ENCODE assay signal across 8 cellular contexts in the genomic region with DNA sequence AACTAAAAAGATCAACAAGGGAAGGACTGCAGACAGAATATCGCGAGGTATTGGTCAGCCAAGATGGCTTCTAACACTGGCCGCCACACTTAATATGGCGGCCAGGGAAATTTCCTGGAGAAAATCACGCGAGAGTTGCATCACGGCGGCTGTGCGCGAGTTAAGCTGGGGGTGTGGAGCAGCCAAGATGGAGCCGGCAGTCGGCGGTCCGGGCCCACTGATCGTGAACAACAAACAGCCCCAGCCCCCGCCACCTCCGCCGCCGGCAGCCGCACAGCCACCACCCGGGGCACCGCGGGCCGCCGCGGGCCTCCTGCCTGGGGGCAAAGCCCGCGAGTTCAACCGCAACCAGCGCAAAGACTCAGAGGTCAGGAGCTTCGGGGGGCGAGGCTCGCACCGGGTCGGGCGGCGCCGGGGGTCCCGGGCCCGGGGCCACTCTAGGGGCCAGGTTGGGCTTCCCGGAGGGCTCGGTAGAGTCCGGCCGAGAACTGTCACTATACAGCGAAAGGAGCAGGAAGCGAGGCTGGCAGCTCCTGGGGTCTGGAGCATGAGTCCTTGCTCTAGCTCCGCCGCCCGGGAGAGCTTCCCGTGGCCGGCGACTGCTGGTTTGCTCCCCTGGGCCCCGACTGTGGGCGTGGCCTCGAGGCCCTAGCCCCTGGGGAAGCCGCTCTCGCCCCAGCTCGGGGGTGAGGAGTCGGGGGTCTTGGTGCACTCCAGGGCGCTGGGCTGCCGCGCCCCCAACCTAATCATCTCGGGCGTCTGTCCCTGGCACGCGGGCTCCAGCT. TPM values are rescaled to one million over a fixed set of nuclear protein-coding genes. Genes with fewer than 3 reads are reported as not detected.
DNase-seq lines count a peak whose midpoint lies in the region; ATAC-seq and TF ChIP-seq lines count a peak whose summit lies in the region.

A gene with protein sequence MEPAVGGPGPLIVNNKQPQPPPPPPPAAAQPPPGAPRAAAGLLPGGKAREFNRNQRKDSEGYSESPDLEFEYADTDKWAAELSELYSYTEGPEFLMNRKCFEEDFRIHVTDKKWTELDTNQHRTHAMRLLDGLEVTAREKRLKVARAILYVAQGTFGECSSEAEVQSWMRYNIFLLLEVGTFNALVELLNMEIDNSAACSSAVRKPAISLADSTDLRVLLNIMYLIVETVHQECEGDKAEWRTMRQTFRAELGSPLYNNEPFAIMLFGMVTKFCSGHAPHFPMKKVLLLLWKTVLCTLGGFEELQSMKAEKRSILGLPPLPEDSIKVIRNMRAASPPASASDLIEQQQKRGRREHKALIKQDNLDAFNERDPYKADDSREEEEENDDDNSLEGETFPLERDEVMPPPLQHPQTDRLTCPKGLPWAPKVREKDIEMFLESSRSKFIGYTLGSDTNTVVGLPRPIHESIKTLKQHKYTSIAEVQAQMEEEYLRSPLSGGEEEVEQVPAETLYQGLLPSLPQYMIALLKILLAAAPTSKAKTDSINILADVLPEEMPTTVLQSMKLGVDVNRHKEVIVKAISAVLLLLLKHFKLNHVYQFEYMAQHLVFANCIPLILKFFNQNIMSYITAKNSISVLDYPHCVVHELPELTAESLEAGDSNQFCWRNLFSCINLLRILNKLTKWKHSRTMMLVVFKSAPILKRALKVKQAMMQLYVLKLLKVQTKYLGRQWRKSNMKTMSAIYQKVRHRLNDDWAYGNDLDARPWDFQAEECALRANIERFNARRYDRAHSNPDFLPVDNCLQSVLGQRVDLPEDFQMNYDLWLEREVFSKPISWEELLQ (plus strand): TSS at position 174 of the 785 bp plus-strand sequence. CDS start 14 bp downstream, at position 188.

- peaks cover 2% of the 10 kb centered on the region for H3K9me3 Mint-ChIP-seq in activated naive CD8-positive, alpha-beta T cell treated with anti-CD3 and anti-CD28 coated beads, Interleukin-2, amount 10 ng/mL, durations not matched to agents 7 days and 5 days

- no peaks in the 10 kb centered on the region for H3K27me3 ChIP-seq in SU-DHL-6 (ENCODE audit: low read length)
- no peaks in the 10 kb centered on the region for H3K27me3 ChIP-seq in parathyroid adenoma (ENCODE audit: control insufficient read depth, insufficient read depth, low read length)
- no peaks in the 10 kb centered on the region for H3K27me3 ChIP-seq in tibial nerve

- intact Hi-C loops in Right ventricle myocardium superior (cut with DNase I) = no loop called here

- peaks cover 5% of the 10 kb centered on the region for H3K36me3 Mint-ChIP-seq in activated naive CD8-positive, alpha-beta T cell treated with anti-CD3 and anti-CD28 coated beads, Interleukin-2, amount 10 ng/mL, durations not matched to agents 7 days and 5 days

- H3K4me1 Mint-ChIP-seq in activated naive CD8-positive, alpha-beta T cell treated with anti-CD3 and anti-CD28 coated beads, Interleukin-2, amount 10 ng/mL, durations not matched to agents 7 days and 5 days = peaks cover 39% of the 10 kb centered on the region

- peak within 1 kb of the TSS; percentile 67 for H2AFZ ChIP-seq in SU-DHL-6 (ENCODE audit: low read depth, low read length, severe bottlenecking)
- peak within 1 kb of the TSS; percentile 90 for H2AFZ ChIP-seq in parathyroid adenoma

- 0 to 1% methylated on average over 36 to 39 of the region's 66 CpGs for WGBS in tibial nerve, 2 donors

- H3K79me2 ChIP-seq in SU-DHL-6 (ENCODE audit: insufficient read depth, low read length) = peaks cover 23% of the 10 kb centered on the region
- peaks cover 2% of the 10 kb centered on the region for H3K79me2 ChIP-seq in parathyroid adenoma

- ATAC-seq in HG02642 (IDR thresholded peaks at IDR 0.05; ENCODE audit: poor library complexity, unreplicated experiment) (peak; percentile 88), Right ventricle myocardium superior (ENCODE audit: poor library complexity) (peak; percentile 98)
- ATAC-seq in activated naive CD8-positive, alpha-beta T cell treated with anti-CD3 and anti-CD28 coated beads, Interleukin-2, amount 10 ng/mL, durations not matched to agents 7 days and 5 days (ENCODE audit: low read depth) = peak; percentile 90

- peak within 1 kb of the TSS; percentile 94 for H3K4me3 Mint-ChIP-seq in activated naive CD8-positive, alpha-beta T cell treated with anti-CD3 and anti-CD28 coated beads, Interleukin-2, amount 10 ng/mL, durations not matched to agents 7 days and 5 days

- POLR2A ChIA-PET in activated naive CD8-positive, alpha-beta T cell treated with anti-CD3 and anti-CD28 coated beads, Interleukin-2, amount 10 ng/mL, durations not matched to agents 7 days and 5 days (lab: Charles Lee) = interaction anchor here (0.6 to 1.7 kb wide), 13 partner anchors 10 to 609 kb away, joined by 3 to 20 read pairs (median 4); partner anchors contain the start of genes AHCYL1 and RBM15

- no peaks in the 10 kb centered on the region for H4K20me1 ChIP-seq in SU-DHL-6 (ENCODE audit: low read depth, low read length)

- H3K36me3 ChIP-seq in SU-DHL-6 (ENCODE audit: low read length) = no peaks in the 10 kb centered on the region
- no peaks in the 10 kb centered on the region for H3K36me3 ChIP-seq in parathyroid adenoma (ENCODE audit: control insufficient read depth, insufficient read depth, low read length)
- H3K36me3 ChIP-seq in tibial nerve = peaks cover 0 to 18% (median 11%) of the 10 kb centered on the region in 3 donors

- H3K4me3 ChIP-seq in SU-DHL-6 (ENCODE audit: insufficient read depth, low read length, poor library complexity, severe bottlenecking) (peak within 1 kb of the TSS; percentile 94), parathyroid adenoma (ENCODE audit: low read depth, low read length) (peak within 1 kb of the TSS; percentile 94), tibial nerve (peak within 1 kb of the TSS; percentile 71 to 81 (median 76))

- H3K4me2 ChIP-seq in SU-DHL-6 (ENCODE audit: low read depth, low read length, poor library complexity, severe bottlenecking) (peak within 1 kb of the TSS; percentile 55), parathyroid adenoma (ENCODE audit: low read length) (peak within 1 kb of the TSS; percentile 69)

- H3K27ac Mint-ChIP-seq in activated naive CD8-positive, alpha-beta T cell treated with anti-CD3 and anti-CD28 coated beads, Interleukin-2, amount 10 ng/mL, durations not matched to agents 7 days and 5 days = peak within 1 kb of the TSS; percentile 83

- peak; percentile 29 to 58 for TF ChIP-seq POLR2A in tibial nerve (IDR thresholded peaks at IDR 0.05)

- H3F3A ChIP-seq in SU-DHL-6 (ENCODE audit: insufficient read depth) = 0 out of 2 replicates have a peak, but pooled peaks cover 7% of the 10 kb centered on the region

- H3K9me2 ChIP-seq in SU-DHL-6 (replicated peaks; ENCODE audit: insufficient read depth, low read length) = no peaks in the 10 kb centered on the region

- H3K27ac ChIP-seq in SU-DHL-6 (ENCODE audit: low read depth, low read length) (peak within 1 kb of the TSS; percentile 30; the same call in 1 of the 2 replicates), parathyroid adenoma (peak within 1 kb of the TSS; percentile 66), tibial nerve (peak within 1 kb of the TSS; percentile 63 to 91 (median 88))

- no peak for TF ChIP-seq CTCF in GM10266 (IDR thresholded peaks at IDR 0.05; ENCODE audit: control insufficient read depth, insufficient read depth, low read depth, missing control alignments)
- no peak for TF ChIP-seq CTCF in SU-DHL-6 (IDR thresholded peaks at IDR 0.05; ENCODE audit: insufficient read depth, low read length, poor library complexity, severe bottlenecking)
- TF ChIP-seq CTCF in parathyroid adenoma (IDR thresholded peaks at IDR 0.05) = no peak
- peak in 1 of 5 experiments; percentile 29 for TF ChIP-seq CTCF in tibial nerve (IDR thresholded peaks at IDR 0.05)

- TF ChIP-seq EP300 in tibial nerve (IDR thresholded peaks at IDR 0.05) = peak in 1 of 2 donors; percentile 97

- H3K9ac ChIP-seq in SU-DHL-6 (ENCODE audit: low read length) (peak within 1 kb of the TSS; percentile 90), parathyroid adenoma (no peak within 1 kb of the TSS)

- H3K4me1 ChIP-seq in parathyroid adenoma (peaks cover 3% of the 10 kb centered on the region), tibial nerve (peaks cover 0 to 28% (median 9%) of the 10 kb centered on the region in 4 donors)

- DNase-seq in GM10266 (ENCODE audit: extremely low spot score) (peak; percentile 92), NCI-H128 (lab: John Stamatoyannopoulos, UW; ENCODE audit: unreplicated experiment) (peak; percentile 91), Right ventricle myocardium superior (peak; percentile 95), tibial nerve (ENCODE audit: low spot score in 2 of 2) (peak; percentile 87 to 93)
- DNase-seq in activated naive CD8-positive, alpha-beta T cell treated with anti-CD3 and anti-CD28 coated beads, Interleukin-2, amount 10 ng/mL, durations not matched to agents 7 days and 5 days = peak; percentile 88

- H3K9me3 ChIP-seq in SU-DHL-6 (ENCODE audit: insufficient read depth, low read length) (no peaks in the 10 kb centered on the region), parathyroid adenoma (ENCODE audit: control insufficient read depth, low read length) (peaks cover 4% of the 10 kb centered on the region), tibial nerve (no peaks in the 10 kb centered on the region)

- no peaks in the 10 kb centered on the region for H3K27me3 Mint-ChIP-seq in activated naive CD8-positive, alpha-beta T cell treated with anti-CD3 and anti-CD28 coated beads, Interleukin-2, amount 10 ng/mL, durations not matched to agents 7 days and 5 days

RNA-seq across cellular contexts. Expression of the gene that starts here (rescaled TPM):
- total RNA-seq in activated naive CD8-positive, alpha-beta T cell treated with anti-CD3 and anti-CD28 coated beads, Interleukin-2, amount 10 ng/mL, durations not matched to agents 7 days and 5 days = 10 to 100 TPM; 47.5 to 49.1 TPM
- 16.2 TPM for total RNA-seq in Right ventricle myocardium superior
- total RNA-seq in tibial nerve = 10 to 100 TPM; 37.7 to 43.5 (median 39.7) TPM

Comparison
In these comparisons a context has a peak if more than half of its experiments do, and no peak if none do; other contexts are left out.
1. Peak in every context shown above with its lines: DNase-seq, ATAC-seq, H3K4me3 ChIP-seq and H3K27ac ChIP-seq.
2. H3K27ac ChIP-seq: peak in every context shown above with its lines; median percentile 88 in tibial nerve; 66 in parathyroid adenoma; 30 in SU-DHL-6.